12 cellular contexts compared by ENCODE assay signal in genomic region chr2:233409286-233409991, GRCh38. TPM values are rescaled to one million over a fixed set of nuclear protein-coding genes. Genes with fewer than 3 reads are reported as not detected.
DNase-seq lines count a peak whose midpoint lies in the region; ATAC-seq and TF ChIP-seq lines count a peak whose summit lies in the region.
"Had no signal": no experiment of that assay in that cellular context is flagged by ENCODE, and none has a peak within 500 bp of the region (broad histone marks: within the 10 kb centered on the region; RNA-seq: fewer than 3 reads in every experiment).

No MANE protein-coding gene starts in this region.

- peaks cover 20% of the 10 kb centered on the region for H3K9me3 Mint-ChIP-seq in activated naive CD4-positive, alpha-beta T cell treated with anti-CD3 and anti-CD28 coated beads for 36 hours

- intact Hi-C loops in activated naive CD4-positive, alpha-beta T cell treated with anti-CD3 and anti-CD28 coated beads for 36 hours (cut with micrococcal nuclease): no loop called here
- intact Hi-C loops in body of pancreas (cut with DNase I) (no loop called here), uterus (cut with DNase I; ENCODE audit: low total_unique reads) (no loop called here)

- ATAC-seq in body of pancreas (peak; percentile 58), lung (ENCODE audit: insufficient read depth, low FRiP score) (peak; percentile 45)

- no peak overlapping the region for H3K4me3 Mint-ChIP-seq in activated naive CD4-positive, alpha-beta T cell treated with anti-CD3 and anti-CD28 coated beads for 36 hours

- peak overlapping the region; percentile 9 to 60 (median 40) for H3K27ac ChIP-seq in body of pancreas
- peak overlapping the region in 1 of 2 donors; percentile 41 for H3K27ac ChIP-seq in lung (ENCODE audit: low read depth in 1 of 2, low read length in 1 of 2)
- peak overlapping the region; percentile 1 to 37 for H3K27ac ChIP-seq in uterus
- H3K27ac ChIP-seq in substantia nigra (ENCODE audit: low read depth, low read length, poor library complexity, severe bottlenecking): no peak overlapping the region

- peaks cover 63% of the 10 kb centered on the region for H3K4me1 Mint-ChIP-seq in activated naive CD4-positive, alpha-beta T cell treated with anti-CD3 and anti-CD28 coated beads for 36 hours (ENCODE audit: low read depth)

- 4 to 5% methylated on average over 6 of the region's 6 CpGs for WGBS in body of pancreas, 2 donors
- WGBS in lung, 2 donors: 17 to 22% methylated on average over 6 of the region's 6 CpGs

- H3K4me1 ChIP-seq in body of pancreas (peaks cover 35% of the 10 kb centered on the region), lung (ENCODE audit: control insufficient read depth in 2 of 2, insufficient read depth in 2 of 2, low read length in 2 of 2) (peaks cover 8 to 15% of the 10 kb centered on the region in 2 donors), uterus (peaks cover 0 to 7% of the 10 kb centered on the region in 2 donors)

- H3K27me3 ChIP-seq in body of pancreas (no peaks in the 10 kb centered on the region), lung (ENCODE audit: control insufficient read depth, insufficient read depth) (no peaks in the 10 kb centered on the region), uterus (no peaks in the 10 kb centered on the region)

- H3K27ac Mint-ChIP-seq in activated naive CD4-positive, alpha-beta T cell treated with anti-CD3 and anti-CD28 coated beads for 36 hours: peak overlapping the region; percentile 55

- H3K27me3 Mint-ChIP-seq in activated naive CD4-positive, alpha-beta T cell treated with anti-CD3 and anti-CD28 coated beads for 36 hours (ENCODE audit: low read depth): no peaks in the 10 kb centered on the region

- TF ChIP-seq CTCF in body of pancreas (IDR thresholded peaks at IDR 0.05) (no peak), lung (IDR thresholded peaks at IDR 0.05; ENCODE audit: control extremely low read depth, extremely low read depth) (no peak), uterus (IDR thresholded peaks at IDR 0.05) (no peak)

- TF ChIP-seq POLR2A in body of pancreas (IDR thresholded peaks at IDR 0.05): no peak
- no peak for TF ChIP-seq POLR2A in uterus (IDR thresholded peaks at IDR 0.05)

- no peaks in the 10 kb centered on the region for H3K36me3 ChIP-seq in body of pancreas (replicated peaks in 1 of 2; ENCODE audit: insufficient read depth in 1 of 2, low read depth in 2 of 2)
- peaks cover 0 to 2% of the 10 kb centered on the region in 2 donors for H3K36me3 ChIP-seq in lung (ENCODE audit: control insufficient read depth in 2 of 2, insufficient read depth in 2 of 2, low read length in 2 of 2)
- no peaks in the 10 kb centered on the region for H3K36me3 ChIP-seq in uterus

- H3K36me3 Mint-ChIP-seq in activated naive CD4-positive, alpha-beta T cell treated with anti-CD3 and anti-CD28 coated beads for 36 hours (ENCODE audit: low read depth): peaks cover 25% of the 10 kb centered on the region

- H3K4me3 ChIP-seq in body of pancreas (no peak overlapping the region), lung (no peak overlapping the region), uterus (no peak overlapping the region)

- CTCF ChIA-PET in activated naive CD4-positive, alpha-beta T cell treated with anti-CD3 and anti-CD28 coated beads for 36 hours (lab: Charles Lee): interaction anchor here (10.3 kb wide), 1 partner anchor 30 kb away, joined by 207 read pairs; no protein-coding TSS in a partner anchor

- H3K9me3 ChIP-seq in body of pancreas (no peaks in the 10 kb centered on the region), lung (ENCODE audit: control insufficient read depth in 2 of 2, insufficient read depth in 1 of 2, low read length in 1 of 2) (peaks cover 0 to 3% of the 10 kb centered on the region in 2 donors), uterus (peaks cover 0 to 2% of the 10 kb centered on the region in 2 donors)

- no peak for DNase-seq in activated naive CD4-positive, alpha-beta T cell treated with anti-CD3 and anti-CD28 coated beads for 36 hours
- DNase-seq in activated naive CD4-positive, alpha-beta T cell treated with Interleukin-2 at 50 U/mL for 16 hours: no peak
- DNase-seq in body of pancreas (peak; percentile 33 to 53 (median 46)), lung (ENCODE audit: low spot score) (no peak), uterus (no peak), retina (no peak), substantia nigra (lab: John Stamatoyannopoulos, UW) (no peak), T1000 (lab: John Stamatoyannopoulos, UW) (no peak)
- DNase-seq: activated CD4-positive, alpha-beta T cell treated with anti-CD3 and anti-CD28 coated beads, Interleukin-2, amount 50 U/mL, for 48 hours; KG1; mesenchymal stem cell; stimulated activated CD4-positive, alpha-beta T cell treated with anti-CD3 and anti-CD28 coated beads, Interleukin-2, amount 100 ng/mL, for 48 hours had no signal

RNA-seq across cellular contexts. Expression of gene DGKD, which starts 55.1 kb away (rescaled TPM):
- total RNA-seq in activated naive CD4-positive, alpha-beta T cell treated with anti-CD3 and anti-CD28 coated beads for 36 hours: 10 to 100 TPM; 68.9 to 72.3 TPM
- 10 to 100 TPM in 1 of 2 donors, 1 to 10 TPM in 1; 9.1 to 30.3 TPM for total RNA-seq in body of pancreas
- total RNA-seq in lung: 10 to 100 TPM; 30.3 to 77.4 TPM
- 10 to 100 TPM; 34.6 to 53.5 TPM for polyA plus RNA-seq in lung
- total RNA-seq in uterus: 10 to 100 TPM in 3 of 4 donors, 1 to 10 TPM in 1; 5.0 to 46.1 (median 28.0) TPM

Comparison
In these comparisons a context has a peak if more than half of its experiments do, and no peak if none do; other contexts are left out.
1. DNase-seq: peak in body of pancreas (4 of 4); none in activated naive CD4-positive, alpha-beta T cell treated with anti-CD3 and anti-CD28 coated beads for 36 hours (single experiment), activated naive CD4-positive, alpha-beta T cell treated with Interleukin-2 at 50 U/mL for 16 hours (single experiment), lung (single experiment), uterus (0 of 2), retina (single experiment), substantia nigra (0 of 49) and T1000 (single experiment).